19 cellular contexts compared by ENCODE assay signal in genomic region chr16:56948234-56948633, GRCh38. TPM values are rescaled to one million over a fixed set of nuclear protein-coding genes. Genes with fewer than 3 reads are reported as not detected.
"Had no signal": no experiment of that assay in that cellular context is flagged by ENCODE, and none has a peak within 500 bp of the region (broad histone marks: within the 10 kb centered on the region; RNA-seq: fewer than 3 reads in every experiment).

No MANE protein-coding gene starts in this region.

- H3K4me3 ChIP-seq: tibial artery, vagina had no signal

- DNase-seq: activated CD4-positive, alpha-beta T cell treated with anti-CD3 and anti-CD28 coated beads for 48 hours; amygdala; cortex of kidney; effector memory CD4-positive, alpha-beta T cell; foreskin melanocyte; immature natural killer cell; mesenchymal stem cell; natural killer cell; stimulated activated CD4-positive, alpha-beta T cell treated with anti-CD3 and anti-CD28 coated beads, Interleukin-12 subunit alpha, Interleukin-12 subunit beta, amount 100 ng/mL, for 4 hours; stimulated activated CD4-positive, alpha-beta T cell treated with anti-CD3 and anti-CD28 coated beads, Interleukin-2, amount 100 ng/mL, for 24 hours; stimulated activated naive CD4-positive, alpha-beta T cell; WERI-Rb-1 had no signal

- ATAC-seq: activated naive CD4-positive, alpha-beta T cell treated with anti-CD3 and anti-CD28 coated beads, Interleukin-2, amount 50 U/mL, for 72 hours; natural killer cell had no signal

- H3K4me1 ChIP-seq: vagina had no signal

- H3K27me3 Mint-ChIP-seq: brain; central memory CD8-positive, alpha-beta T cell had no signal

- H3K36me3 Mint-ChIP-seq: natural killer cell had no signal

- H3K27me3 ChIP-seq: tibial artery, vagina had no signal

- H3K4me3 Mint-ChIP-seq: brain; central memory CD8-positive, alpha-beta T cell; immature natural killer cell; natural killer cell had no signal

- H3K27ac ChIP-seq: tibial artery, vagina, WERI-Rb-1 had no signal

- H3K27ac Mint-ChIP-seq: activated T-helper 2 cell treated with anti-CD3 and anti-CD28 coated beads, Interferon-gamma antibody, Interleukin-2, Interleukin-4, amounts not matched to agents 10 μg/mL and 5 μg/mL and 100 μg/mL, durations not matched to agents 14 hours and 24 hours and 36 hours had no signal

- H3K9me3 Mint-ChIP-seq: activated naive CD4-positive, alpha-beta T cell treated with anti-CD3 and anti-CD28 coated beads, Interleukin-2, amount 50 U/mL, for 72 hours; activated T-helper 2 cell treated with anti-CD3 and anti-CD28 coated beads, Interferon-gamma antibody, Interleukin-2, Interleukin-4, amounts not matched to agents 10 μg/mL and 5 μg/mL and 100 μg/mL, durations not matched to agents 14 hours and 24 hours and 36 hours; central memory CD8-positive, alpha-beta T cell; immature natural killer cell; natural killer cell had no signal

RNA-seq across cellular contexts. Expression of gene CETP, which starts 13.5 kb away (rescaled TPM):
- total RNA-seq: activated naive CD4-positive, alpha-beta T cell treated with anti-CD3 and anti-CD28 coated beads, Interleukin-2, amount 50 U/mL, for 72 hours; activated T-helper 2 cell treated with anti-CD3 and anti-CD28 coated beads, Interferon-gamma antibody, Interleukin-2, Interleukin-4, amounts not matched to agents 10 μg/mL and 5 μg/mL and 100 μg/mL, durations not matched to agents 14 hours and 24 hours and 36 hours; renal cortical epithelial cell; vagina had no signal
